Comparison of ENCODE assay signal across 1 cellular context in the genomic region with DNA sequence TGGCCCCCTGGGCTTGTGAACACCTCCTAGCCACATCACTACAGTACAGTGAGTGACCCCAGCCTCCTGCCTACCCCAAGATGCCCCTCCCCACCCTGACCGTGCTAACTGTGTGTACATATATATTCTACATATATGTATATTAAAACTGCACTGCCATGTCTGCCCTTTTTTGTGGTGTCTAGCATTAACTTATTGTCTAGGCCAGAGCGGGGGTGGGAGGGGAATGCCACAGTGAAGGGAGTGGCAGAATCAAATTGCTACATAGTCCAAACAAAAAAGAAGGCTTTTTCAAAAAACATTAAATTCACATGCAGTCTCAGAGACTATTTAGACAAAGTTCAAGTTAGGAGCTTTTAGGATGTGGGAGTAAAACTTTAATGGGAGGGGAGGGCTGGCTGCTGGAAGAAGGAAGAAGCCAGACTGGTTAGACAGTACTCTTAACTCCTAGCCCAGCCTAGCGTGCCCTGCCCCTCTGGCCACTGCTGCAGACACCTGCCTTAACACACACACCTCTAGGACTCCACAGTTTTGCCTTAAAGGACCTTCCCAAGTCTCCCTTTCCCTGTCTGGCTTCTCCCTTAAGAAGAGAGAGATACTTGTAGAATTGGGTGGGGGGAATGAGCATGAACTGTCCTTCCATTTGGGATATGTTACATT.
TF ChIP-seq lines count a peak whose summit lies in the region.

No MANE protein-coding gene starts in this region.

TF ChIP-seq in GM12878, 131 proteins besides CTCF, POLR2A, EP300 and RAD21:
- TF ChIP-seq GABPA (IDR thresholded peaks at IDR 0.05; ENCODE audit: low read depth), result no peak
